18 cellular contexts compared by ENCODE assay signal in the genomic region with DNA sequence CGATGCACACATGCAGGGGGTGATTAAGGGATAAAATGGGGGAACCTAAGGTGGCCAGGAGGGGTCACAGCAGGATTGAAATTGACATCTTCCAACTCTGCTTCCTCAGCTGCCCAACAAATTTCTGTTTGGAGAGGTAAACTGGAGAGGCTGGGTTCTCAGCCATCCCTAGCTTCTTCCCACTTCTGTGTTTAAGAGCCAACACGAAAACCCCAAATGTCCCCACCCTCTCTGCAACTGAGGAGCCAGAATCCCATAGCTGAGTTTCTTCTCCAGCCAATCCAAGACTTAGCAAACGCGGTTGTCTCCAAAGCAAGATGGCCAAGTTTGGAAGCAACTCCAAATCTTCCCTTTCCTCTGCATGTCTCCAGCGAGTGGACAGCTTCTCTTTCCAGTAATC.
DNase-seq lines count a peak whose midpoint lies in the region; ATAC-seq, FAIRE-seq and TF ChIP-seq lines count a peak whose summit lies in the region.
"Had no signal": no experiment of that assay in that cellular context is flagged by ENCODE, and none has a peak within 500 bp of the region (broad histone marks: within the 10 kb centered on the region; RNA-seq: fewer than 3 reads in every experiment).

No MANE protein-coding gene starts in this region.

- H3K27ac ChIP-seq in heart right ventricle (peak overlapping the region in 3 of 10 donors; percentile 60 to 79 (median 69)), foreskin keratinocyte (no peak overlapping the region)
- H3K27ac ChIP-seq: BLaER1 treated with 17β-estradiol and CSF1 and Interleukin-3, amounts not matched to agents 10 nM and 100 nM had no signal

- ATAC-seq in heart right ventricle = peak in 6 of 8 donors; percentile 13 to 55 (median 40)
- ATAC-seq in Right ventricle myocardium superior (ENCODE audit: poor library complexity) = no peak
- ATAC-seq in foreskin keratinocyte = no peak
- ATAC-seq: GM12878, HCT116 had no signal

- H3K27me3 ChIP-seq in heart right ventricle (peaks cover 0 to 40% (median 17%) of the 10 kb centered on the region in 7 donors), bronchial epithelial cell (ENCODE audit: control insufficient read depth, insufficient read depth, low read length) (no peaks in the 10 kb centered on the region), foreskin keratinocyte (peaks cover 12% of the 10 kb centered on the region)
- H3K27me3 ChIP-seq: BLaER1 treated with 17β-estradiol and CSF1 and Interleukin-3, amounts not matched to agents 10 nM and 100 nM had no signal

- peak in 1 of 9 donors; percentile 11 for TF ChIP-seq CTCF in heart right ventricle (IDR thresholded peaks at IDR 0.05)
- no peak for TF ChIP-seq CTCF in bronchial epithelial cell (IDR thresholded peaks at IDR 0.05; ENCODE audit: insufficient read depth, low read length, severe bottlenecking)
- TF ChIP-seq CTCF in foreskin keratinocyte (conservative IDR thresholded peaks at IDR 0.05) = peak; percentile 30
- TF ChIP-seq CTCF in type B pancreatic cell (conservative IDR thresholded peaks at IDR 0.05) = no peak
- no peak for TF ChIP-seq CTCF in endothelial cell (IDR thresholded peaks at IDR 0.05; ENCODE audit: unreplicated experiment)

- H3K36me3 Mint-ChIP-seq in type B pancreatic cell (peaks cover 4% of the 10 kb centered on the region), endothelial cell (ENCODE audit: low read depth, unreplicated experiment) (no peaks in the 10 kb centered on the region)
- H3K36me3 Mint-ChIP-seq: CD4-positive, CD25-positive, alpha-beta regulatory T cell had no signal

- WGBS in heart right ventricle, 2 donors = 54 to 57% methylated on average over 5 of the region's 5 CpGs

- peak; percentile 50 for FAIRE-seq in bronchial epithelial cell (lab: Jason Lieb, UNC)
- FAIRE-seq: GM12878, GM18507, H54 had no signal

- H3K27ac Mint-ChIP-seq in type B pancreatic cell = peak overlapping the region; percentile 31
- no peak overlapping the region for H3K27ac Mint-ChIP-seq in endothelial cell (ENCODE audit: unreplicated experiment)
- H3K27ac Mint-ChIP-seq: CD4-positive, CD25-positive, alpha-beta regulatory T cell had no signal

- H3K4me1 ChIP-seq in heart right ventricle (peaks cover 0 to 5% (median 0%) of the 10 kb centered on the region in 9 donors), foreskin keratinocyte (no peaks in the 10 kb centered on the region)

- H3K36me3 ChIP-seq in heart right ventricle = no peaks in the 10 kb centered on the region
- H3K36me3 ChIP-seq in bronchial epithelial cell (ENCODE audit: control insufficient read depth, insufficient read depth, low read length) = no peaks in the 10 kb centered on the region
- H3K36me3 ChIP-seq: BLaER1 treated with 17β-estradiol and CSF1 and Interleukin-3, amounts not matched to agents 10 nM and 100 nM had no signal

- peaks cover 0 to 3% (median 0%) of the 10 kb centered on the region in 11 donors for H3K9me3 ChIP-seq in heart right ventricle

- DNase-seq in heart right ventricle (no peak), Right ventricle myocardium superior (no peak), bronchial epithelial cell (ENCODE audit: low read depth) (no peak), foreskin keratinocyte (no peak), type B pancreatic cell (ENCODE audit: extremely low spot score, unreplicated experiment) (no peak), SKM-1 treated with dmso at 0.1 percent for 144 hours (lab: John Stamatoyannopoulos, UW; ENCODE audit: unreplicated experiment) (no peak), DMS114 treated with DMSO at 0.1 percent for 48 hours (lab: John Stamatoyannopoulos, UW; ENCODE audit: unreplicated experiment) (no peak), endothelial cell (ENCODE audit: low spot score) (no peak)
- DNase-seq: ACHN; Calu3; CD4-positive, CD25-positive, alpha-beta regulatory T cell; DMS 273 treated with DMSO at 0.1 percent for 48 hours; DMS79 had no signal

- intact Hi-C loops in heart right ventricle (cut with DNase I) (no loop called here), Right ventricle myocardium superior (cut with DNase I) (no loop called here)

- H3K4me3 Mint-ChIP-seq in type B pancreatic cell = no peak overlapping the region
- H3K4me3 Mint-ChIP-seq in endothelial cell (ENCODE audit: unreplicated experiment) = no peak overlapping the region
- H3K4me3 Mint-ChIP-seq: CD4-positive, CD25-positive, alpha-beta regulatory T cell had no signal

- no peak overlapping the region for H3K4me3 ChIP-seq in heart right ventricle
- H3K4me3 ChIP-seq in bronchial epithelial cell (ENCODE audit: low read depth, low read length) = no peak overlapping the region
- H3K4me3 ChIP-seq: BLaER1 treated with 17β-estradiol and CSF1 and Interleukin-3, amounts not matched to agents 10 nM and 100 nM; GM12878 had no signal

- H3K9me3 Mint-ChIP-seq in type B pancreatic cell (peaks cover 7% of the 10 kb centered on the region), endothelial cell (ENCODE audit: unreplicated experiment) (no peaks in the 10 kb centered on the region)

- H3K4me1 Mint-ChIP-seq in type B pancreatic cell (ENCODE audit: unreplicated experiment) (peaks cover 10% of the 10 kb centered on the region), endothelial cell (ENCODE audit: unreplicated experiment) (peaks cover 11% of the 10 kb centered on the region)
- H3K4me1 Mint-ChIP-seq: CD4-positive, CD25-positive, alpha-beta regulatory T cell had no signal

- H3K27me3 Mint-ChIP-seq in type B pancreatic cell = peaks cover 8% of the 10 kb centered on the region
- H3K27me3 Mint-ChIP-seq in endothelial cell (ENCODE audit: unreplicated experiment) = peaks cover 7% of the 10 kb centered on the region

Comparison
In these comparisons a context has a peak if more than half of its experiments do, and no peak if none do; other contexts are left out.
1. ATAC-seq: peak in heart right ventricle (6 of 8); none in Right ventricle myocardium superior (single experiment) and foreskin keratinocyte (single experiment).